In genomic region chr5:127723571-127723970, GRCh38 we compare ENCODE assay signal across 14 cellular contexts. TPM values are rescaled to one million over a fixed set of nuclear protein-coding genes. Genes with fewer than 3 reads are reported as not detected.
DNase-seq lines count a peak whose midpoint lies in the region; ATAC-seq, FAIRE-seq and TF ChIP-seq lines count a peak whose summit lies in the region.
"Had no signal": no experiment of that assay in that cellular context is flagged by ENCODE, and none has a peak within 500 bp of the region (broad histone marks: within the 10 kb centered on the region; RNA-seq: fewer than 3 reads in every experiment).

No MANE protein-coding gene starts in this region.

- no peak overlapping the region for H2AFZ ChIP-seq in H1 (ENCODE audit: low read length)
- H2AFZ ChIP-seq in mesenchymal stem cell (ENCODE audit: low read depth, low read length): no peak overlapping the region

- no peak overlapping the region for H3K14ac ChIP-seq in H1 (ENCODE audit: insufficient read length)
- no peak overlapping the region for H3K14ac ChIP-seq in mesenchymal stem cell (ENCODE audit: low read length in 2 of 2)

- H3K9me3 Mint-ChIP-seq in natural killer cell treated with Interleukin-12 subunit alpha and Interleukin-12 subunit beta and Interleukin-15 and Interleukin-18, amount 100 ng/mL, for 72 hours: peaks cover 6% of the 10 kb centered on the region

- no peaks in the 10 kb centered on the region for H3K4me1 Mint-ChIP-seq in natural killer cell treated with Interleukin-12 subunit alpha and Interleukin-12 subunit beta and Interleukin-15 and Interleukin-18, amount 100 ng/mL, for 72 hours (ENCODE audit: low read depth in 2 of 2)
- H3K4me1 Mint-ChIP-seq: nephron had no signal

- H3K9me3 ChIP-seq in H1 (ENCODE audit: insufficient read depth in 2 of 2, low read depth in 1 of 2, low read length in 1 of 2): peaks cover 9 to 17% of the 10 kb centered on the region in 2 experiments; a peak in 2 of 4 replicates
- H3K9me3 ChIP-seq in mesenchymal stem cell (ENCODE audit: control insufficient read depth, low read length): peaks cover 7% of the 10 kb centered on the region
- H3K9me3 ChIP-seq: Caco-2 had no signal

- H3K4me3 ChIP-seq in H1 (ENCODE audit: extremely low read depth in 1 of 4, insufficient read depth in 2 of 4, low read depth in 3 of 4, low read length in 4 of 4): no peak overlapping the region
- no peak overlapping the region for H3K4me3 ChIP-seq in mesenchymal stem cell (ENCODE audit: insufficient read depth in 1 of 2, low read depth in 1 of 2, low read length in 2 of 2)

- no peak for TF ChIP-seq EP300 in H1 (IDR thresholded peaks at IDR 0.05; ENCODE audit: borderline replicate concordance in 1 of 2, low read depth in 2 of 2, low read length in 2 of 2)

- H4K91ac ChIP-seq in H1 (replicated peaks; ENCODE audit: insufficient read length, low read length) (no peak overlapping the region), mesenchymal stem cell (ENCODE audit: low read length) (no peak overlapping the region)

- H3K4me2 ChIP-seq in H1 (ENCODE audit: insufficient read depth in 1 of 2, low read depth in 2 of 2, low read length in 2 of 2) (no peak overlapping the region), mesenchymal stem cell (ENCODE audit: low read length, poor library complexity, severe bottlenecking) (no peak overlapping the region)

- H2BK12ac ChIP-seq in H1 (ENCODE audit: low read depth, low read length) (no peak overlapping the region), mesenchymal stem cell (ENCODE audit: low read length in 2 of 2) (no peak overlapping the region)

- no peak overlapping the region for H4K8ac ChIP-seq in H1 (ENCODE audit: extremely low read depth, insufficient read depth, low read length)
- H4K8ac ChIP-seq in mesenchymal stem cell (ENCODE audit: low read length): no peak overlapping the region

- H3K4ac ChIP-seq in H1 (replicated peaks; ENCODE audit: insufficient read length, low read depth, low read length): no peak overlapping the region
- no peak overlapping the region for H3K4ac ChIP-seq in mesenchymal stem cell (ENCODE audit: low read depth in 1 of 2, low read length in 2 of 2)

- H3K36me3 ChIP-seq in H1 (ENCODE audit: control insufficient read depth in 2 of 4, insufficient read depth in 4 of 4, low read length in 3 of 4): no peaks in the 10 kb centered on the region
- H3K36me3 ChIP-seq in mesenchymal stem cell (ENCODE audit: control insufficient read depth in 1 of 2, insufficient read depth in 2 of 2, low read depth in 1 of 2, low read length in 2 of 2): no peaks in the 10 kb centered on the region

- H3K27ac ChIP-seq in H1 (ENCODE audit: low read depth, low read length) (no peak overlapping the region), mesenchymal stem cell (ENCODE audit: low read length, poor library complexity, severe bottlenecking) (no peak overlapping the region)

- no peaks in the 10 kb centered on the region for H3K27me3 Mint-ChIP-seq in natural killer cell treated with Interleukin-12 subunit alpha and Interleukin-12 subunit beta and Interleukin-15 and Interleukin-18, amount 100 ng/mL, for 72 hours

- no peak for FAIRE-seq in H1 (lab: Jason Lieb, UNC)
- FAIRE-seq: GM18507 had no signal

- no peak for ATAC-seq in natural killer cell treated with Interleukin-12 subunit alpha and Interleukin-12 subunit beta and Interleukin-15 and Interleukin-18, amount 100 ng/mL, for 72 hours
- ATAC-seq in GM21786 (IDR thresholded peaks at IDR 0.05; ENCODE audit: unreplicated experiment): no peak

- no peak for TF ChIP-seq CTCF in H1 (IDR thresholded peaks at IDR 0.05; ENCODE audit: control extremely low read depth in 1 of 3, insufficient read depth in 1 of 3, low read depth in 1 of 3, low read length in 3 of 3)

- H3K23ac ChIP-seq in H1 (ENCODE audit: insufficient read length) (no peak overlapping the region), mesenchymal stem cell (ENCODE audit: low read length in 2 of 2) (no peak overlapping the region)

- 97% methylated on average over 2 of the region's 2 CpGs; no CpG with 5 or more reads in 1 of the 2 experiments for WGBS in H1 (ENCODE audit: extremely low coverage in 1 of 2, insufficient coverage in 1 of 2, insufficient read length in 1 of 2, insufficient replicate concordance in 2 of 2, low coverage in 1 of 2, low lambda C conversion rate in 2 of 2, missing lambda C conversion rate in 1 of 2), 2 experiments
- WGBS in mesenchymal stem cell: 83% methylated on average over 1 of the region's 2 CpGs

- no peak overlapping the region for H2AK5ac ChIP-seq in H1 (ENCODE audit: low read depth, low read length)
- H2AK5ac ChIP-seq in mesenchymal stem cell (ENCODE audit: low read length, severe bottlenecking): no peak overlapping the region

- no peak overlapping the region for H4K5ac ChIP-seq in H1 (ENCODE audit: insufficient read length, low read depth, low read length)

- H3K27me3 ChIP-seq in H1 (replicated peaks in 1 of 4; ENCODE audit: control insufficient read depth in 3 of 4, extremely low read depth in 1 of 4, insufficient read depth in 3 of 4, low read length in 3 of 4): no peaks in the 10 kb centered on the region
- no peaks in the 10 kb centered on the region for H3K27me3 ChIP-seq in mesenchymal stem cell (ENCODE audit: control insufficient read depth in 1 of 2, insufficient read depth in 1 of 2, low read length in 2 of 2)

- H2BK20ac ChIP-seq in H1 (ENCODE audit: low read length): no peak overlapping the region

- H2BK120ac ChIP-seq in H1 (replicated peaks; ENCODE audit: low read depth, low read length) (no peak overlapping the region), mesenchymal stem cell (ENCODE audit: low read depth, low read length) (no peak overlapping the region)

- H2BK5ac ChIP-seq in H1 (ENCODE audit: low read depth, low read length) (no peak overlapping the region), mesenchymal stem cell (ENCODE audit: low read depth, low read length, poor library complexity, severe bottlenecking) (no peak overlapping the region)

- H3K79me2 ChIP-seq in H1 (ENCODE audit: control insufficient read depth in 1 of 2, insufficient read depth in 2 of 2, low read length in 2 of 2): no peaks in the 10 kb centered on the region

- no peak overlapping the region for H3K9ac ChIP-seq in H1 (replicated peaks in 1 of 4; ENCODE audit: extremely low read depth in 1 of 4, low read depth in 3 of 4, low read length in 3 of 4)
- H3K9ac ChIP-seq in mesenchymal stem cell (ENCODE audit: low read length): no peak overlapping the region

- H3K18ac ChIP-seq in H1 (ENCODE audit: extremely low read depth, low read length) (no peak overlapping the region), mesenchymal stem cell (ENCODE audit: low read depth in 1 of 2, low read length in 2 of 2) (no peak overlapping the region)

- no peak overlapping the region for H3K56ac ChIP-seq in H1 (replicated peaks; ENCODE audit: insufficient read length, low read depth, low read length)

- H3K4me1 ChIP-seq in H1 (replicated peaks in 1 of 4; ENCODE audit: control insufficient read depth in 3 of 4, insufficient read depth in 4 of 4, low read length in 3 of 4) (no peaks in the 10 kb centered on the region), mesenchymal stem cell (ENCODE audit: control insufficient read depth, insufficient read depth, low read depth, low read length) (no peaks in the 10 kb centered on the region)
- H3K4me1 ChIP-seq: Caco-2 had no signal

- TF ChIP-seq RAD21 in H1 (IDR thresholded peaks at IDR 0.05 in 1 of 2, conservative IDR thresholded peaks at IDR 0.05 in 1 of 2; ENCODE audit: low read depth in 2 of 2, low read length in 2 of 2): no peak

- peaks cover 6% of the 10 kb centered on the region for H3K36me3 Mint-ChIP-seq in natural killer cell treated with Interleukin-12 subunit alpha and Interleukin-12 subunit beta and Interleukin-15 and Interleukin-18, amount 100 ng/mL, for 72 hours

- no peaks in the 10 kb centered on the region for H4K20me1 ChIP-seq in H1 (replicated peaks in 1 of 2; ENCODE audit: control insufficient read depth in 1 of 2, insufficient read depth in 2 of 2, low read length in 2 of 2)

- TF ChIP-seq POLR2A in H1 (IDR thresholded peaks at IDR 0.05; ENCODE audit: control extremely low read depth in 1 of 2, low read depth in 2 of 2, low read length in 2 of 2): no peak

- H3K27ac Mint-ChIP-seq in natural killer cell treated with Interleukin-12 subunit alpha and Interleukin-12 subunit beta and Interleukin-15 and Interleukin-18, amount 100 ng/mL, for 72 hours: no peak overlapping the region
- H3K27ac Mint-ChIP-seq: nephron had no signal

- H3K79me1 ChIP-seq in H1 (ENCODE audit: low read depth, low read length): no peaks in the 10 kb centered on the region
- H3K79me1 ChIP-seq in mesenchymal stem cell (replicated peaks; ENCODE audit: low read length, poor library complexity, severe bottlenecking): no peaks in the 10 kb centered on the region

- CTCF ChIA-PET in H1 (lab: Charles Lee; ENCODE audit: partially characterized antibody): no interaction called here

- DNase-seq in GM03348 (ENCODE audit: low spot score): peak; percentile 29
- peak; percentile 57 for DNase-seq in NCI-H226
- DNase-seq in H1 (ENCODE audit: low read depth in 1 of 2, low spot score in 2 of 2): no peak
- DNase-seq in mesenchymal stem cell: peak; percentile 14
- DNase-seq in natural killer cell treated with Interleukin-12 subunit alpha and Interleukin-12 subunit beta and Interleukin-15 and Interleukin-18, amount 100 ng/mL, for 72 hours (ENCODE audit: low spot score): no peak
- DNase-seq in NCI-H1092 treated with DMSO at 0.1 percent for 48 hours (lab: John Stamatoyannopoulos, UW): no peak
- DNase-seq in activated CD4-positive, CD25-positive, alpha-beta regulatory T cell treated with anti-CD3 and anti-CD28 coated beads, Interleukin-2, amount 50 U/mL, for 72 hours: no peak
- DNase-seq: Caco-2; central memory CD4-positive, alpha-beta T cell; hypothalamus; stimulated activated CD4-positive, alpha-beta T cell treated with anti-CD3 and anti-CD28 coated beads, Interleukin-4, amount 100 ng/mL, for 24 hours had no signal

- no peak overlapping the region for H3K4me3 Mint-ChIP-seq in natural killer cell treated with Interleukin-12 subunit alpha and Interleukin-12 subunit beta and Interleukin-15 and Interleukin-18, amount 100 ng/mL, for 72 hours
- H3K4me3 Mint-ChIP-seq: nephron had no signal

- POLR2A ChIA-PET in H1 (lab: Charles Lee; ENCODE audit: partially characterized antibody): no interaction called here

- H2BK15ac ChIP-seq in H1 (ENCODE audit: low read length) (no peak overlapping the region), mesenchymal stem cell (ENCODE audit: low read depth, poor library complexity, severe bottlenecking) (no peak overlapping the region)

- H3K23me2 ChIP-seq in H1 (ENCODE audit: low read depth, low read length): no peaks in the 10 kb centered on the region

RNA-seq across cellular contexts. Expression of gene CCDC192, which starts 20.4 kb away (rescaled TPM):
- total RNA-seq in H1 (2021; fragmentation: NEBNext Ultra II Directional; extraction: Animal tissue kit (Norgen Biotek cat#: 25700)): 0.61 and 0.63 TPM in 2 replicates
- not detected in 2 replicates for polyA plus RNA-seq in H1 (2011; rRNA removed)
- not detected for polyA plus RNA-seq in H1 (2011; cell fraction: cytosol; rRNA removed)
- polyA plus RNA-seq in H1 (2011; cell fraction: nucleus; rRNA removed): not detected
- 0.40 to 0.52 TPM in 2 of 4 replicates, not detected in the others for polyA plus RNA-seq in H1 (2012, experiment 1 of 2)
- not detected for polyA plus RNA-seq in H1 (2012, experiment 2 of 2)
- polyA plus RNA-seq in H1 (2013, experiment 1 of 2): 0.47 TPM
- polyA plus RNA-seq in H1 (2013, experiment 2 of 2): 0.31 TPM
- 1.4 and 1.5 TPM in 2 replicates for polyA minus RNA-seq in H1 (2011; rRNA and poly(A)+ RNA removed)
- not detected for polyA minus RNA-seq in H1 (2011; cell fraction: cytosol; rRNA and poly(A)+ RNA removed)
- polyA minus RNA-seq in H1 (2011; cell fraction: nucleus; rRNA and poly(A)+ RNA removed): 6.3 TPM
- 0.06 TPM for polyA plus RNA-seq in mesenchymal stem cell (2013, experiment 1 of 2)
- not detected for polyA plus RNA-seq in mesenchymal stem cell (2013, experiment 2 of 2)
- total RNA-seq in natural killer cell treated with Interleukin-12 subunit alpha and Interleukin-12 subunit beta and Interleukin-15 and Interleukin-18, amount 100 ng/mL, for 72 hours: not detected
- total RNA-seq: Caco-2 had no signal

Comparison
In these comparisons a context has a peak if more than half of its experiments do, and no peak if none do; other contexts are left out.
1. DNase-seq: peak in GM03348 (single experiment), NCI-H226 (single experiment) and mesenchymal stem cell (single experiment); none in H1 (0 of 2), natural killer cell treated with Interleukin-12 subunit alpha and Interleukin-12 subunit beta and Interleukin-15 and Interleukin-18, amount 100 ng/mL, for 72 hours (single experiment), NCI-H1092 treated with DMSO at 0.1 percent for 48 hours (single experiment) and activated CD4-positive, CD25-positive, alpha-beta regulatory T cell treated with anti-CD3 and anti-CD28 coated beads, Interleukin-2, amount 50 U/mL, for 72 hours (single experiment).